In genomic region chr1:238232036-238232744, GRCh38 we compare ENCODE assay signal across 19 cellular contexts.
"Had no signal": no experiment of that assay in that cellular context is flagged by ENCODE, and none has a peak within 500 bp of the region (broad histone marks: within the 10 kb centered on the region; RNA-seq: fewer than 3 reads in every experiment).

No MANE protein-coding gene starts in this region.

- H3K27ac ChIP-seq: adrenal gland, coronary artery, prostate gland, right lobe of liver, testis had no signal

- H3K9me3 ChIP-seq: adrenal gland, prostate gland, right lobe of liver, testis had no signal

- ATAC-seq: left ventricle myocardium superior; right lobe of liver; stimulated activated naive CD8-positive, alpha-beta T cell treated with anti-CD3 and anti-CD28 coated beads, Interleukin-15, amount 100 ng/mL, for 72 hours had no signal

- H3K27me3 ChIP-seq: adrenal gland, right lobe of liver, testis had no signal

- DNase-seq: activated CD4-positive, alpha-beta T cell treated with anti-CD3 and anti-CD28 coated beads for 1 hour; activated CD4-positive, alpha-beta T cell treated with anti-CD3 and anti-CD28 coated beads, Interleukin-2, amount 50 U/mL, for 48 hours; adrenal gland; effector CD4-positive, alpha-beta T cell; foreskin fibroblast; glutamatergic neuron; kidney glomerular epithelial cell; left ventricle myocardium superior; mesenchymal stem cell; nephron progenitor cell; occipital lobe; right lobe of liver; stimulated activated naive CD8-positive, alpha-beta T cell treated with anti-CD3 and anti-CD28 coated beads, Interleukin-15, amount 100 ng/mL, for 72 hours; T-helper 1 cell; T1000; testis had no signal

- H3K4me1 ChIP-seq: adrenal gland, prostate gland, right lobe of liver, testis had no signal

- H3K36me3 ChIP-seq: adrenal gland, prostate gland, right lobe of liver had no signal

- FAIRE-seq: endothelial cell of umbilical vein had no signal

- H3K4me3 ChIP-seq: adrenal gland, coronary artery, prostate gland, right lobe of liver, testis had no signal
